Comparison of ENCODE assay signal across 10 cellular contexts in the genomic region with DNA sequence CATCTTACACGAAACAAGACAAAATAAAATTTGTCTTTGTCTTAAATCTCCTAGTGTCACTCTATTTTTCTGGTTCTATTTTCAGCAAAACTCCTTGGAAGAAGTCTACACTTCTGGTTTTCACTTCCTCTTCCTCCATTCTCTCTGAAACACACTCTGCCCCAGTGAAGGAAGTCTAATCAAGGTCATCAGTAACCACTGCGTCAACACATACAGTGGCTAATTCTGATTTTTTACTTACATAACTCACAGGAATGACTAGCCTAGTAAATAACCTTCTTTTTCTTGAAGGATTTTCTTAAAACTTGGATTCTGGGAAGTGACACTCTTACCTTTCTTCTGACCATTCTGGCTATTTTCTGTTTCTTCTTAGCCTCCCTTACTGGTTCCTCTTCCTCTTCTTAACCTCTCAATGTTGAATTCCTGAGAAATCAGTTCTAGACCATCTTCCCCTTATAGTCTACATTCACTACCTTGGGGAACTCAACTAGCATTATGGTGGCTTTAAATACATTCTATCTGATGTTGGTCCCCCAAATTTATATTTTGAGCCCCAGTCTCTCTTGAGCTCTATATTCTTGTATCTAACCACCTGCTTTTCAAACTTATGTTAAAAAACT. TPM values are rescaled to one million over a fixed set of nuclear protein-coding genes. Genes with fewer than 3 reads are reported as not detected.
DNase-seq lines count a peak whose midpoint lies in the region; ATAC-seq and TF ChIP-seq lines count a peak whose summit lies in the region.
"Had no signal": no experiment of that assay in that cellular context is flagged by ENCODE, and none has a peak within 500 bp of the region (broad histone marks: within the 10 kb centered on the region; RNA-seq: fewer than 3 reads in every experiment).

No MANE protein-coding gene starts in this region.

- no peaks in the 10 kb centered on the region for H3K27me3 Mint-ChIP-seq in T-cell

- H3K4me2 ChIP-seq in BLaER1 = peak overlapping the region; percentile 46
- H3K4me2 ChIP-seq in mesendoderm (ENCODE audit: low read length) = no peak overlapping the region

- H3K36me3 ChIP-seq in BLaER1 = no peaks in the 10 kb centered on the region
- no peaks in the 10 kb centered on the region for H3K36me3 ChIP-seq in mesendoderm (ENCODE audit: control insufficient read depth, insufficient read depth, low read length)
- H3K36me3 ChIP-seq in esophagus muscularis mucosa = no peaks in the 10 kb centered on the region

- H4K8ac ChIP-seq in mesendoderm (ENCODE audit: low read depth, low read length) = no peak overlapping the region

- no peak overlapping the region for H2BK15ac ChIP-seq in mesendoderm (replicated peaks; ENCODE audit: low read depth)

- no peak overlapping the region for H3K56ac ChIP-seq in mesendoderm (ENCODE audit: low read length)

- ATAC-seq in GM19324 (IDR thresholded peaks at IDR 0.05; ENCODE audit: low FRiP score, unreplicated experiment) = peak; percentile 83
- ATAC-seq in HG03060 (IDR thresholded peaks at IDR 0.05; ENCODE audit: low read depth, unreplicated experiment) = peak; percentile 79
- ATAC-seq in T-cell (replicated peaks in 1 of 4) = peak in 3 of 4 experiments; percentile 40 to 50 (median 49)
- ATAC-seq in HG02840 (IDR thresholded peaks at IDR 0.05; ENCODE audit: low FRiP score, unreplicated experiment) = no peak

- H3K4ac ChIP-seq in mesendoderm (ENCODE audit: low read depth, low read length) = no peak overlapping the region

- no peak overlapping the region for H3K18ac ChIP-seq in mesendoderm (ENCODE audit: low read length)

- H2BK120ac ChIP-seq in mesendoderm (ENCODE audit: low read depth, low read length) = no peak overlapping the region

- no peaks in the 10 kb centered on the region for H3K9me3 ChIP-seq in BLaER1
- H3K9me3 ChIP-seq in esophagus muscularis mucosa = no peaks in the 10 kb centered on the region

- no peaks in the 10 kb centered on the region for H3K79me1 ChIP-seq in mesendoderm (ENCODE audit: low read length)

- POLR2A ChIA-PET in T-cell (lab: Charles Lee) = no interaction called here

- no peak for TF ChIP-seq CTCF in esophagus muscularis mucosa (IDR thresholded peaks at IDR 0.05)

- H3K27ac ChIP-seq in BLaER1 = no peak overlapping the region
- no peak overlapping the region for H3K27ac ChIP-seq in mesendoderm (ENCODE audit: low read depth, low read length)
- H3K27ac ChIP-seq in esophagus muscularis mucosa (replicated peaks in 1 of 4) = no peak overlapping the region
- H3K27ac ChIP-seq: C4-2B had no signal

- H3K9me3 Mint-ChIP-seq in T-cell = no peaks in the 10 kb centered on the region
- H3K9me3 Mint-ChIP-seq: activated naive CD4-positive, alpha-beta T cell treated with anti-CD3 and anti-CD28 coated beads for 36 hours had no signal

- DNase-seq in T-cell (no peak), mesendoderm (no peak), esophagus muscularis mucosa (ENCODE audit: extremely low spot score) (no peak), NCI-H1105 treated with DMSO at 0.1 percent for 48 hours (lab: John Stamatoyannopoulos, UW) (no peak)

- WGBS in mesendoderm (ENCODE audit: extremely low coverage, insufficient coverage, low lambda C conversion rate) = no CpG with 5 or more reads among the region's 2 CpGs
- WGBS in esophagus muscularis mucosa = 75% methylated on average over 2 of the region's 2 CpGs

- no peak overlapping the region for H3K27ac Mint-ChIP-seq in T-cell
- H3K27ac Mint-ChIP-seq: activated naive CD4-positive, alpha-beta T cell treated with anti-CD3 and anti-CD28 coated beads for 36 hours had no signal

- intact Hi-C loops in esophagus muscularis mucosa (cut with DNase I) = no loop called here

- no peak overlapping the region for H2AK5ac ChIP-seq in mesendoderm (ENCODE audit: low read length)

- H4K5ac ChIP-seq in mesendoderm (ENCODE audit: low read length) = no peak overlapping the region

- H3K4me1 Mint-ChIP-seq in T-cell = peaks cover 0 to 10% (median 7%) of the 10 kb centered on the region in 3 donors

- no peak overlapping the region for H3K23ac ChIP-seq in mesendoderm (ENCODE audit: low read length)

- no peak overlapping the region for H2BK5ac ChIP-seq in mesendoderm (ENCODE audit: low read length)

- H3K4me3 ChIP-seq in BLaER1 (no peak overlapping the region), mesendoderm (ENCODE audit: low read length) (no peak overlapping the region), esophagus muscularis mucosa (no peak overlapping the region)

- no peaks in the 10 kb centered on the region for H4K20me1 ChIP-seq in BLaER1

- no peak overlapping the region for H3K4me3 Mint-ChIP-seq in T-cell
- H3K4me3 Mint-ChIP-seq: activated naive CD4-positive, alpha-beta T cell treated with anti-CD3 and anti-CD28 coated beads for 36 hours had no signal

- H3K9ac ChIP-seq in BLaER1 (no peak overlapping the region), mesendoderm (ENCODE audit: low read length) (no peak overlapping the region)

- CTCF ChIA-PET in T-cell (lab: Charles Lee) = interaction anchor here in 1 of 2 donors (0.6 kb wide), 1 partner anchor 16 kb away, joined by 4 read pairs; no protein-coding TSS in a partner anchor

- TF ChIP-seq EP300 in esophagus muscularis mucosa (IDR thresholded peaks at IDR 0.05) = no peak

- no peaks in the 10 kb centered on the region for H3K27me3 ChIP-seq in BLaER1
- no peaks in the 10 kb centered on the region for H3K27me3 ChIP-seq in mesendoderm (ENCODE audit: insufficient read depth, low read length, poor library complexity)
- H3K27me3 ChIP-seq in esophagus muscularis mucosa = no peaks in the 10 kb centered on the region

- H3K4me1 ChIP-seq in BLaER1 (peaks cover 14% of the 10 kb centered on the region), mesendoderm (ENCODE audit: control insufficient read depth, low read depth, low read length) (no peaks in the 10 kb centered on the region), esophagus muscularis mucosa (peaks cover 0 to 4% (median 0%) of the 10 kb centered on the region in 4 donors)

- H3K36me3 Mint-ChIP-seq in T-cell = peaks cover 6% of the 10 kb centered on the region

- H3K79me2 ChIP-seq in mesendoderm (ENCODE audit: control insufficient read depth, insufficient read depth, low read length) = no peaks in the 10 kb centered on the region

- TF ChIP-seq POLR2A in esophagus muscularis mucosa (IDR thresholded peaks at IDR 0.05; ENCODE audit: low read depth) = no peak

RNA-seq across cellular contexts. Expression of a gene that starts 37.5 kb away (rescaled TPM):
- 10 to 100 TPM in 1 of 5 donors, 1 to 10 TPM in 4; 6.0 to 13.4 (median 7.6) TPM for total RNA-seq in T-cell
- polyA plus RNA-seq in mesendoderm (2013, experiment 1 of 2) = 26.0 TPM
- polyA plus RNA-seq in mesendoderm (2013, experiment 2 of 2) = 24.7 TPM
- total RNA-seq in esophagus muscularis mucosa = 10 to 100 TPM; 21.0 to 26.3 (median 23.4) TPM
